In the genomic region with DNA sequence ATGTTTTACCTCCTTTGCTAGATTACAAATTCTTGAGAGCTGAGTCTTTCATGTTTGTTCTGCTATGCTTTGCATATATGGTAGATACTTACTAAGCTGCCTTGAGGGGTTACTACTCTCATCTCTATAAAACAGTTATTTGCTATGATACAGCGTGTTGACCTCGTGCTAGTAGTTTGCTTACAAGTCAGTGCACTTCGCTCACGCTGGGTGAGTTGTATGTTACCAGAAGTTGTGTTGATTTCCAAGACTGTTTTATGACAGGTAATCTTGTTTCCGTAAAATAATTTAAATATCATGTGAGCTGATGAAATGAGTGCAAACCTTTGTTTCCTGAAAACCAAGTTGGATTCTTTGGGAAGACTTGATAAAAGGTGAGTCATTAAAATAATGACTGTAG, we compare ENCODE assay signal across 1 cellular context.
TF ChIP-seq lines count a peak whose summit lies in the region.

No MANE protein-coding gene starts in this region.

TF ChIP-seq in IMR-90, 13 proteins besides CTCF, POLR2A, EP300 and RAD21 (continued from another document):
- no peak for TF ChIP-seq MAZ (IDR thresholded peaks at IDR 0.05; ENCODE audit: borderline replicate concordance, low read depth, low read length)
- no peak for TF ChIP-seq FOS (IDR thresholded peaks at IDR 0.05; ENCODE audit: low read depth, low read length)
- no peak for TF ChIP-seq NFE2L2 (IDR thresholded peaks at IDR 0.05; ENCODE audit: low read depth, low read length)
- TF ChIP-seq BHLHE40 (IDR thresholded peaks at IDR 0.05; ENCODE audit: low read depth, low read length) = no peak
- no peak for TF ChIP-seq SMC3 (IDR thresholded peaks at IDR 0.05; ENCODE audit: low read depth, low read length)
- TF ChIP-seq CEBPB (IDR thresholded peaks at IDR 0.05; ENCODE audit: low read depth, low read length) = no peak
- no peak for TF ChIP-seq RFX5 (IDR thresholded peaks at IDR 0.05; ENCODE audit: low read depth, low read length)
- TF ChIP-seq, protein P1, sequence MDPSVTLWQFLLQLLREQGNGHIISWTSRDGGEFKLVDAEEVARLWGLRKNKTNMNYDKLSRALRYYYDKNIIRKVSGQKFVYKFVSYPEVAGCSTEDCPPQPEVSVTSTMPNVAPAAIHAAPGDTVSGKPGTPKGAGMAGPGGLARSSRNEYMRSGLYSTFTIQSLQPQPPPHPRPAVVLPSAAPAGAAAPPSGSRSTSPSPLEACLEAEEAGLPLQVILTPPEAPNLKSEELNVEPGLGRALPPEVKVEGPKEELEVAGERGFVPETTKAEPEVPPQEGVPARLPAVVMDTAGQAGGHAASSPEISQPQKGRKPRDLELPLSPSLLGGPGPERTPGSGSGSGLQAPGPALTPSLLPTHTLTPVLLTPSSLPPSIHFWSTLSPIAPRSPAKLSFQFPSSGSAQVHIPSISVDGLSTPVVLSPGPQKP (IDR thresholded peaks at IDR 0.05; ENCODE audit: borderline replicate concordance, low read depth, low read length) = no peak
